ENCODE assay signal across 15 cellular contexts in genomic region chr14:90499121-90499520, GRCh38.
DNase-seq lines count a peak whose midpoint lies in the region; ATAC-seq and TF ChIP-seq lines count a peak whose summit lies in the region.
"Had no signal": no experiment of that assay in that cellular context is flagged by ENCODE, and none has a peak within 500 bp of the region (broad histone marks: within the 10 kb centered on the region; RNA-seq: fewer than 3 reads in every experiment).

No MANE protein-coding gene starts in this region.

- no peaks in the 10 kb centered on the region for H3K27me3 ChIP-seq in RWPE2 (ENCODE audit: insufficient read depth, poor library complexity, severe bottlenecking)
- H3K27me3 ChIP-seq in sigmoid colon, result no peaks in the 10 kb centered on the region
- H3K27me3 ChIP-seq in thyroid gland, result no peaks in the 10 kb centered on the region
- H3K27me3 ChIP-seq in SJCRH30, result no peaks in the 10 kb centered on the region
- H3K27me3 ChIP-seq: BE2C had no signal

- TF ChIP-seq CTCF in RWPE2 (IDR thresholded peaks at IDR 0.05; ENCODE audit: poor library complexity, severe bottlenecking) (no peak), sigmoid colon (IDR thresholded peaks at IDR 0.05) (no peak), thyroid gland (IDR thresholded peaks at IDR 0.05) (no peak)

- no peak for ATAC-seq in RWPE2 (ENCODE audit: low read depth)
- ATAC-seq: CD8-positive, alpha-beta T cell; HCT116 had no signal

- no peak for TF ChIP-seq EP300 in sigmoid colon (IDR thresholded peaks at IDR 0.05)

- WGBS in sigmoid colon, 2 donors, result 92 to 94% methylated on average over 6 of the region's 6 CpGs
- 93 to 94% methylated on average over 6 of the region's 6 CpGs for whole genome bisulfite sequencing in thyroid gland, 2 donors

- intact Hi-C loops in sigmoid colon (cut with DNase I), result no loop called here
- intact Hi-C loops in thyroid gland (cut with DNase I), result no loop called here

- H3K36me3 ChIP-seq in RWPE2 (ENCODE audit: low read depth) (no peaks in the 10 kb centered on the region), sigmoid colon (no peaks in the 10 kb centered on the region), thyroid gland (no peaks in the 10 kb centered on the region), SJCRH30 (no peaks in the 10 kb centered on the region)
- H3K36me3 ChIP-seq: BE2C had no signal

- TF ChIP-seq POLR2A in sigmoid colon (IDR thresholded peaks at IDR 0.05) (no peak), thyroid gland (IDR thresholded peaks at IDR 0.05) (no peak)

- no peak overlapping the region for H3K27ac ChIP-seq in RWPE2 (ENCODE audit: poor library complexity, severe bottlenecking)
- no peak overlapping the region for H3K27ac ChIP-seq in sigmoid colon
- H3K27ac ChIP-seq in thyroid gland, result no peak overlapping the region
- H3K27ac ChIP-seq in SJCRH30, result no peak overlapping the region
- H3K27ac ChIP-seq: C4-2B had no signal

- H3K4me3 ChIP-seq in RWPE2 (ENCODE audit: severe bottlenecking) (no peak overlapping the region), sigmoid colon (no peak overlapping the region), thyroid gland (replicated peaks in 1 of 3) (no peak overlapping the region), SJCRH30 (no peak overlapping the region)

- peak; percentile 42 for DNase-seq in activated effector memory CD4-positive, alpha-beta T cell treated with anti-CD3 and anti-CD28 coated beads, Interleukin-2, amount 50 U/mL, for 16 hours
- DNase-seq in activated effector memory CD4-positive, alpha-beta T cell treated with Interleukin-2 at 50 U/mL for 16 hours, result no peak
- DNase-seq in RWPE2 (ENCODE audit: low spot score) (peak; percentile 20), islet precursor cell (peak; percentile 45), sigmoid colon (peak; percentile 7), thyroid gland (no peak), SJCRH30 (no peak), hepatic stellate cell (ENCODE audit: low spot score) (no peak)
- DNase-seq: ACHN; BE2C; CD8-positive, alpha-beta T cell; COR-L47; DMS 273 treated with DMSO at 0.1 percent for 48 hours had no signal

- H3K9me3 ChIP-seq in RWPE2 (ENCODE audit: severe bottlenecking) (no peaks in the 10 kb centered on the region), sigmoid colon (no peaks in the 10 kb centered on the region), thyroid gland (no peaks in the 10 kb centered on the region), SJCRH30 (replicated peaks) (no peaks in the 10 kb centered on the region)
- H3K9me3 ChIP-seq: BE2C had no signal

- H3K4me1 ChIP-seq in RWPE2 (ENCODE audit: insufficient read depth, poor library complexity, severe bottlenecking), result no peaks in the 10 kb centered on the region
- H3K4me1 ChIP-seq in sigmoid colon, result no peaks in the 10 kb centered on the region
- no peaks in the 10 kb centered on the region for H3K4me1 ChIP-seq in thyroid gland
- no peaks in the 10 kb centered on the region for H3K4me1 ChIP-seq in SJCRH30

Comparison
In these comparisons a context has a peak if more than half of its experiments do, and no peak if none do; other contexts are left out.
1. DNase-seq: peak in activated effector memory CD4-positive, alpha-beta T cell treated with anti-CD3 and anti-CD28 coated beads, Interleukin-2, amount 50 U/mL, for 16 hours (single experiment), RWPE2 (single experiment), islet precursor cell (single experiment) and sigmoid colon (single experiment); none in activated effector memory CD4-positive, alpha-beta T cell treated with Interleukin-2 at 50 U/mL for 16 hours (single experiment), thyroid gland (0 of 2), SJCRH30 (0 of 2) and hepatic stellate cell (single experiment).